In the genomic region with DNA sequence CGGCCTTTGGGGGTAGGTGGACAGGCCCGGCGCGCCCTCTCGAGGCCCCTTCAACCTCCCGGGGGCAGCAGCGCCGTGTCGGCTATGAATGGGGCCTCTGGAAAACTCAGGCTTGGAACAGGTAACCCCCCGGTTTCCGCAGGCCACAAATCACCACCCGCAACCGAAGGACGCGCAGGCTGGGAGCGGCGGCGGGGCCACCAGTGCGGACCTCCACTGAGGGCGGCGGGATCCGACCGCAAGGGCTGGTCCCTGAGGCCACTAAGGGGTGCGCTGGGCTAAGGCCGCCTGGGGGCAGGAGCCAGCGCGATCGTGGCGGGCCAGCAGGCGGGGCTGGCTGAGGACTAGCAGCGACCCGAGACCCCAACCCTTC, we compare ENCODE assay signal across 8 cellular contexts.
DNase-seq lines count a peak whose midpoint lies in the region; ATAC-seq and TF ChIP-seq lines count a peak whose summit lies in the region.

No MANE protein-coding gene starts in this region.

- H3K9ac ChIP-seq in DND-41 (ENCODE audit: low read depth, low read length), result peak overlapping the region; percentile 100

- peak overlapping the region; percentile 70 to 95; a peak in 3 of 4 replicates for H3K4me3 ChIP-seq in DND-41 (ENCODE audit: low read depth in 1 of 2, low read length in 2 of 2)
- H3K4me3 ChIP-seq in WI38 (ENCODE audit: low read depth, low read length), result peak overlapping the region; percentile 98
- H3K4me3 ChIP-seq in fibroblast of pulmonary artery (replicated peaks; ENCODE audit: low read depth, low read length), result peak overlapping the region; percentile 97
- peak overlapping the region; percentile 96 for H3K4me3 ChIP-seq in neuron (ENCODE audit: low read length)

- peak; percentile 42 for TF ChIP-seq CTCF in DND-41 (IDR thresholded peaks at IDR 0.05; ENCODE audit: borderline replicate concordance, extremely low read depth, low read length, poor library complexity, severe bottlenecking)
- peak; percentile 25; the same call in 1 of the 2 replicates for TF ChIP-seq CTCF in WI38 (IDR thresholded peaks at IDR 0.05; ENCODE audit: low read depth, low read length)
- TF ChIP-seq CTCF in fibroblast of pulmonary artery (IDR thresholded peaks at IDR 0.05; ENCODE audit: low read length, missing control alignments), result peak; percentile 15

- peaks cover 78% of the 10 kb centered on the region for H3K79me2 ChIP-seq in DND-41 (ENCODE audit: insufficient read depth, low read length)

- H3K27me3 ChIP-seq in DND-41 (ENCODE audit: insufficient read depth, low read length, poor library complexity) (no peaks in the 10 kb centered on the region), neuron (ENCODE audit: insufficient read depth, low read length) (no peaks in the 10 kb centered on the region)

- H2AFZ ChIP-seq in DND-41 (ENCODE audit: low read depth, low read length) (peak overlapping the region; percentile 72), neuron (ENCODE audit: low read depth, low read length) (peak overlapping the region; percentile 13)

- peak overlapping the region; percentile 98 for H3K27ac ChIP-seq in DND-41 (ENCODE audit: low read length)

- H3K4me1 ChIP-seq in DND-41 (ENCODE audit: insufficient read depth, low read length) (peaks cover 45% of the 10 kb centered on the region), neuron (ENCODE audit: insufficient read depth, low read length) (peaks cover 35% of the 10 kb centered on the region)

- no peak for DNase-seq in DND-41
- DNase-seq in fibroblast of pulmonary artery (ENCODE audit: low read depth), result no peak
- no peak for DNase-seq in OCI-M2 (lab: John Stamatoyannopoulos, UW; ENCODE audit: unreplicated experiment)
- no peak for DNase-seq in stimulated activated CD8-positive, alpha-beta memory T cell treated with anti-CD3 and anti-CD28 coated beads, Interleukin-4, amount 100 ng/mL, for 48 hours

- H3K36me3 ChIP-seq in DND-41 (ENCODE audit: insufficient read depth, low read length) (peaks cover 68% of the 10 kb centered on the region), neuron (ENCODE audit: insufficient read depth, low read length) (peaks cover 53% of the 10 kb centered on the region)

- H3K9me3 ChIP-seq in DND-41 (ENCODE audit: insufficient read depth, low read length, severe bottlenecking), result no peaks in the 10 kb centered on the region
- no peaks in the 10 kb centered on the region for H3K9me3 ChIP-seq in neuron (ENCODE audit: low read length)

- H4K20me1 ChIP-seq in DND-41 (ENCODE audit: insufficient read depth, low read length), result peaks cover 48% of the 10 kb centered on the region

- ATAC-seq in DND-41 (ENCODE audit: insufficient read depth, low read depth) (peak; percentile 13), GM19395 (IDR thresholded peaks at IDR 0.05; ENCODE audit: unreplicated experiment) (peak; percentile 24), HG03457 (IDR thresholded peaks at IDR 0.05; ENCODE audit: unreplicated experiment) (peak; percentile 3)

- H3K4me2 ChIP-seq in DND-41 (ENCODE audit: insufficient read depth, low read length), result peak overlapping the region; percentile 74
